ENCODE assay signal across 8 cellular contexts in the genomic region with DNA sequence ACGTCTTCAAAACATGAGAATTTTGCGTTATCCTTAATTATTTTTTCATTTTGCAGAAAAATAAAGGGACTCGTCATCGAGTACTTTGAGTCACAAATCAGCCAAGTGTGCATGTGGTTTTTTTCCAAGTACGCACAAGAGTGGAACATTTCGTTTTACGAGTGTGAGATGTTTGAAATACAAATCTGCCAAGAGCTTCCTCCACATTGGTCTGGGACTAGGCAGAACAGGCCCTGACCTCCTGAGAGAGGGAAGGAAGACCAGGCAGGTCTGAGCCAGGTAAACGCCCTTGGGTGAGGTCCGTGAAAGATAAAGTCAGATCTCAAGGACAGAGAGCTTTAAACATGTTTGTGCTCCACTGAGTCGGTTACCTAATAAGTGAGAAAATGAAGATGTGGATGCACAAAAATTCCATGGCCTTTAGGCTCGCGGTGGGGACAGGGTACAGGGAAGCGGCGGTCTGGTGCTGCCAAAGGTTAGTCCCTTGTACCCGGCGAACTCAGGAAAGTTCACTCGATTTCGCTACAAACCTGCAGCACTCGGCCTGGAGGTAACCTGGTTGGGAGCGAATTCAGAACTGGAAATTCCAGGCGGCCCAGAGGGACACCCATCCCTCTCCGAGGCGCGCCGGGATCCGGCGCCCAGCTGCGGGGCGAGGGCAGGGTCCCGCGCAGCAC. TPM values are rescaled to one million over a fixed set of nuclear protein-coding genes. Genes with fewer than 3 reads are reported as not detected.
DNase-seq lines count a peak whose midpoint lies in the region; ATAC-seq, FAIRE-seq and TF ChIP-seq lines count a peak whose summit lies in the region.

No MANE protein-coding gene starts in this region.

- ATAC-seq in GM21526 (IDR thresholded peaks at IDR 0.05; ENCODE audit: low FRiP score, unreplicated experiment) (peak; percentile 20), GM18870 (IDR thresholded peaks at IDR 0.05; ENCODE audit: unreplicated experiment) (no peak)

- peaks cover 33% of the 10 kb centered on the region for H3K36me3 Mint-ChIP-seq in Calu3 (ENCODE audit: insufficient read depth, unreplicated experiment)

- H3K4me1 Mint-ChIP-seq in Calu3 (ENCODE audit: low read depth, unreplicated experiment), result peaks cover 44% of the 10 kb centered on the region

- DNase-seq in Calu3 (peak; percentile 58), NCI-H1694 (lab: John Stamatoyannopoulos, UW) (peak; percentile 24), coronary artery (ENCODE audit: low spot score) (no peak), lung microvascular endothelial cell (ENCODE audit: low read depth in 2 of 2) (peak; percentile 21 to 33), transverse colon (peak; percentile 52), GM12891 (ENCODE audit: insufficient read length, low spot score) (no peak)

- no peak for FAIRE-seq in GM12891 (lab: Jason Lieb, UNC)

- CTCF ChIA-PET in Calu3 (lab: Charles Lee), result interaction anchor here (0.9 to 1.1 kb wide), 3 partner anchors 77 to 348 kb away, joined by 3 to 4 read pairs (median 3); no protein-coding TSS in a partner anchor

- H3K27ac ChIP-seq in coronary artery (peak overlapping the region; percentile 99 to 100), transverse colon (peak overlapping the region; percentile 99 to 100 (median 99))

- BruUV-seq in Calu3 (replicated peaks; lab: Mats Ljungman, UMichigan), result no TSS peak

- peak overlapping the region; percentile 84 for H3K27ac Mint-ChIP-seq in Calu3 (ENCODE audit: unreplicated experiment)

- in situ Hi-C loops in transverse colon (cut with MboI; ENCODE audit: low pct_ligation_motif_present in 1 of 4, low pct_unique_long_range_greater_than_20kb in 1 of 4, low sequenced_read_pairs in 3 of 4), result loop anchor here in 1 of 4 donors (10.0 kb wide), 1 partner anchor 108 kb away; no protein-coding TSS in a partner anchor

- peak overlapping the region; percentile 91 for H3K4me3 ChIP-seq in coronary artery
- peak overlapping the region; percentile 89 to 99 (median 99) for H3K4me3 ChIP-seq in transverse colon

- H3K36me3 ChIP-seq in transverse colon, result no peaks in the 10 kb centered on the region

- H3K27me3 ChIP-seq in transverse colon, result no peaks in the 10 kb centered on the region

- peak overlapping the region; percentile 74 for H3K4me3 Mint-ChIP-seq in Calu3 (ENCODE audit: low read depth, unreplicated experiment)

- no peaks in the 10 kb centered on the region for H3K9me3 Mint-ChIP-seq in Calu3 (ENCODE audit: low read depth, unreplicated experiment)

- peak; percentile 73 for TF ChIP-seq POLR2A in transverse colon (IDR thresholded peaks at IDR 0.05)
- no peak for TF ChIP-seq POLR2A in GM12891 (IDR thresholded peaks at IDR 0.05; ENCODE audit: low read depth, low read length)

- no peaks in the 10 kb centered on the region for H3K27me3 Mint-ChIP-seq in Calu3 (ENCODE audit: unreplicated experiment)

- intact Hi-C loops in Calu3 (cut with micrococcal nuclease; ENCODE audit: unreplicated experiment), result loop anchor here (10.0 kb wide), 2 partner anchors 78 to 352 kb away; no protein-coding TSS in a partner anchor
- intact Hi-C loops in transverse colon (cut with DNase I; ENCODE audit: low total_unique reads), result loop anchor here (10.0 kb wide), 1 partner anchor 108 kb away; no protein-coding TSS in a partner anchor

- no peak for TF ChIP-seq EP300 in transverse colon (IDR thresholded peaks at IDR 0.05; ENCODE audit: low read depth)

- H3K9me3 ChIP-seq in transverse colon, result no peaks in the 10 kb centered on the region

- no peak for TF ChIP-seq CTCF in Calu3 (IDR thresholded peaks at IDR 0.05; ENCODE audit: unreplicated experiment)
- TF ChIP-seq CTCF in coronary artery (IDR thresholded peaks at IDR 0.05), result no peak
- TF ChIP-seq CTCF in transverse colon (IDR thresholded peaks at IDR 0.05), result no peak

- peaks cover 9 to 44% (median 32%) of the 10 kb centered on the region in 4 donors for H3K4me1 ChIP-seq in transverse colon

- WGBS in transverse colon (ENCODE audit: low coverage in 1 of 2), 2 donors, result 18% methylated on average over 18 of the region's 31 CpGs; no CpG with 5 or more reads in 1 of the 2 donors

TF ChIP-seq in GM12891, 5 proteins besides CTCF, POLR2A, EP300 and RAD21:
- TF ChIP-seq PAX5 (IDR thresholded peaks at IDR 0.05; ENCODE audit: insufficient read depth, low read length, severe bottlenecking) (no peak), TAF1 (IDR thresholded peaks at IDR 0.05; ENCODE audit: low read depth, low read length) (no peak), SPI1 (IDR thresholded peaks at IDR 0.05; ENCODE audit: low read depth, low read length) (no peak), POU2F2 (IDR thresholded peaks at IDR 0.05; ENCODE audit: low read depth, low read length) (no peak), POLR2AphosphoS5 (IDR thresholded peaks at IDR 0.05; ENCODE audit: low read depth, low read length) (no peak)

RNA-seq across cellular contexts. Expression of a gene that starts 0.4 kb away (rescaled TPM):
- total RNA-seq in Calu3 (2022) (357 and 362 TPM in 2 replicates), lung microvascular endothelial cell (217 and 400 TPM in 2 replicates), transverse colon (100 to 1,000 TPM; 117 to 352 (median 310) TPM)
- polyA plus RNA-seq in GM12891 (2012; ENCODE audit: low read depth, missing spikeins), result 12.3 TPM

Comparison
In these comparisons a context has a peak if more than half of its experiments do, and no peak if none do; other contexts are left out.
1. DNase-seq: peak in Calu3 (single experiment), NCI-H1694 (single experiment), lung microvascular endothelial cell (2 of 2) and transverse colon (single experiment); none in coronary artery (single experiment) and GM12891 (single experiment).